In the genomic region with DNA sequence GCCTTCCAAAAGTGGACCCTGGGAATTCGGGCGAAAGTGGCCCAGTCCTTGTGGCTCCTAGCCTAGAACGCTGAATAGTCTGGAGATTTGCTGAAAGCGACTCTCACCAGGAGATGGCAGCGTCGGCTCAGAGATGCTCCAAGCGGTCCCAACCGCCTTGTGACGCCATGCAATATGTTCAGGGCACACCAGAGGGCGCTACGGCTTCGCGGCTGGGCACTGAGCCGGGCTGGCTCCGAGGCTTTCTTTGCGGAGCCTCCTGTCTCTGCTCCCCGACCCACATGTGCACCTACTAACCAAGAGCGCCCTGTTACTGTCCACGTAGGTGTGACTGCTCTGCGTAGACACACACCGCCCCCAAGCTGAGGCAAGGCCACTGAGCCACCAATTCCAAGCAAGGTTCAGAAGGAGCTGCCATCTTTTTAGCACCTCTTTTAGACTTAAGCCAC, we compare ENCODE assay signal across 1 cellular context.
TF ChIP-seq lines count a peak whose summit lies in the region.

No MANE protein-coding gene starts in this region.

TF ChIP-seq in HEK293, 187 proteins besides CTCF, POLR2A, EP300 and RAD21 (continued from another document and continues in another):
- TF ChIP-seq SCRT1 (tag by site-specific recombination; IDR thresholded peaks at IDR 0.05; ENCODE audit: borderline replicate concordance) (no peak), TRIM28 (IDR thresholded peaks at IDR 0.05; ENCODE audit: borderline replicate concordance, low read length) (no peak), ZNF501 (tag by site-specific recombination; IDR thresholded peaks at IDR 0.05) (0 out of 2 replicates have a peak, but pooled peaks have one; percentile 38), ZNF112 (tag by site-specific recombination; IDR thresholded peaks at IDR 0.05) (no peak), ZNF610 (tag by site-specific recombination; IDR thresholded peaks at IDR 0.05; ENCODE audit: borderline replicate concordance) (0 out of 2 replicates have a peak, but pooled peaks have one; percentile 43), ZNF561 (tag by site-specific recombination; IDR thresholded peaks at IDR 0.05; ENCODE audit: borderline replicate concordance) (peak; percentile 41; the same call in 1 of the 2 replicates), OSR2 (tag by site-specific recombination; IDR thresholded peaks at IDR 0.05) (no peak), PRDM1 (tag by site-specific recombination; IDR thresholded peaks at IDR 0.05) (no peak), ZNF23 (tag by site-specific recombination; IDR thresholded peaks at IDR 0.05; ENCODE audit: borderline replicate concordance) (no peak), ZSCAN30 (tag by site-specific recombination; IDR thresholded peaks at IDR 0.05) (peak; percentile 89; the same call in 1 of the 2 replicates), ZNF843 (tag by site-specific recombination; IDR thresholded peaks at IDR 0.05) (0 out of 2 replicates have a peak, but pooled peaks have one; percentile 31), SETDB1 (IDR thresholded peaks at IDR 0.05; ENCODE audit: insufficient read length, low read length) (no peak), ZNF600 (tag by site-specific recombination; IDR thresholded peaks at IDR 0.05) (0 out of 2 replicates have a peak, but pooled peaks have one; percentile 21), ZNF596 (tag by site-specific recombination; IDR thresholded peaks at IDR 0.05) (no peak), SP7 (tag by site-specific recombination; IDR thresholded peaks at IDR 0.05) (peak; percentile 57), ZNF391 (tag by site-specific recombination; IDR thresholded peaks at IDR 0.05; ENCODE audit: borderline replicate concordance, low read depth) (peak; percentile 85), ZFP3 (tag by site-specific recombination; IDR thresholded peaks at IDR 0.05; ENCODE audit: low read depth) (no peak), ZNF660 (tag by site-specific recombination; IDR thresholded peaks at IDR 0.05) (peak; percentile 93), ZBTB17 (tag by site-specific recombination; IDR thresholded peaks at IDR 0.05) (0 out of 2 replicates have a peak, but pooled peaks have one; percentile 42), KLF8 (tag by site-specific recombination; IDR thresholded peaks at IDR 0.05) (peak; percentile 40; the same call in 1 of the 2 replicates), ZBTB8A (tag by site-specific recombination; IDR thresholded peaks at IDR 0.05) (0 out of 2 replicates have a peak, but pooled peaks have one; percentile 18), YY2 (tag by site-specific recombination; IDR thresholded peaks at IDR 0.05) (0 out of 2 replicates have a peak, but pooled peaks have one; percentile 15), ZNF394 (tag by site-specific recombination; IDR thresholded peaks at IDR 0.05; ENCODE audit: borderline replicate concordance) (peak; percentile 37; the same call in 1 of the 2 replicates), MZF1 (tag by site-specific recombination; IDR thresholded peaks at IDR 0.05; ENCODE audit: borderline replicate concordance) (no peak), ZNF549 (tag by site-specific recombination; IDR thresholded peaks at IDR 0.05) (no peak), ZNF473 (tag by site-specific recombination; IDR thresholded peaks at IDR 0.05) (no peak), HOXA7 (CRISPR knock-in tag; IDR thresholded peaks at IDR 0.05; ENCODE audit: borderline replicate concordance) (no peak), ZNF654 (tag by site-specific recombination; IDR thresholded peaks at IDR 0.05; ENCODE audit: low read depth) (peak; percentile 99), ZNF24 (tag by site-specific recombination; IDR thresholded peaks at IDR 0.05) (no peak), ZNF2 (tag by site-specific recombination; IDR thresholded peaks at IDR 0.05) (peak; percentile 94), ZNF114 (tag by site-specific recombination; IDR thresholded peaks at IDR 0.05) (no peak), ZNF10 (tag by site-specific recombination; IDR thresholded peaks at IDR 0.05) (no peak)
- TF ChIP-seq, protein P1, sequence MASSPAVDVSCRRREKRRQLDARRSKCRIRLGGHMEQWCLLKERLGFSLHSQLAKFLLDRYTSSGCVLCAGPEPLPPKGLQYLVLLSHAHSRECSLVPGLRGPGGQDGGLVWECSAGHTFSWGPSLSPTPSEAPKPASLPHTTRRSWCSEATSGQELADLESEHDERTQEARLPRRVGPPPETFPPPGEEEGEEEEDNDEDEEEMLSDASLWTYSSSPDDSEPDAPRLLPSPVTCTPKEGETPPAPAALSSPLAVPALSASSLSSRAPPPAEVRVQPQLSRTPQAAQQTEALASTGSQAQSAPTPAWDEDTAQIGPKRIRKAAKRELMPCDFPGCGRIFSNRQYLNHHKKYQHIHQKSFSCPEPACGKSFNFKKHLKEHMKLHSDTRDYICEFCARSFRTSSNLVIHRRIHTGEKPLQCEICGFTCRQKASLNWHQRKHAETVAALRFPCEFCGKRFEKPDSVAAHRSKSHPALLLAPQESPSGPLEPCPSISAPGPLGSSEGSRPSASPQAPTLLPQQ (tag by site-specific recombination; IDR thresholded peaks at IDR 0.05) = peak; percentile 77
- TF ChIP-seq, protein P2, sequence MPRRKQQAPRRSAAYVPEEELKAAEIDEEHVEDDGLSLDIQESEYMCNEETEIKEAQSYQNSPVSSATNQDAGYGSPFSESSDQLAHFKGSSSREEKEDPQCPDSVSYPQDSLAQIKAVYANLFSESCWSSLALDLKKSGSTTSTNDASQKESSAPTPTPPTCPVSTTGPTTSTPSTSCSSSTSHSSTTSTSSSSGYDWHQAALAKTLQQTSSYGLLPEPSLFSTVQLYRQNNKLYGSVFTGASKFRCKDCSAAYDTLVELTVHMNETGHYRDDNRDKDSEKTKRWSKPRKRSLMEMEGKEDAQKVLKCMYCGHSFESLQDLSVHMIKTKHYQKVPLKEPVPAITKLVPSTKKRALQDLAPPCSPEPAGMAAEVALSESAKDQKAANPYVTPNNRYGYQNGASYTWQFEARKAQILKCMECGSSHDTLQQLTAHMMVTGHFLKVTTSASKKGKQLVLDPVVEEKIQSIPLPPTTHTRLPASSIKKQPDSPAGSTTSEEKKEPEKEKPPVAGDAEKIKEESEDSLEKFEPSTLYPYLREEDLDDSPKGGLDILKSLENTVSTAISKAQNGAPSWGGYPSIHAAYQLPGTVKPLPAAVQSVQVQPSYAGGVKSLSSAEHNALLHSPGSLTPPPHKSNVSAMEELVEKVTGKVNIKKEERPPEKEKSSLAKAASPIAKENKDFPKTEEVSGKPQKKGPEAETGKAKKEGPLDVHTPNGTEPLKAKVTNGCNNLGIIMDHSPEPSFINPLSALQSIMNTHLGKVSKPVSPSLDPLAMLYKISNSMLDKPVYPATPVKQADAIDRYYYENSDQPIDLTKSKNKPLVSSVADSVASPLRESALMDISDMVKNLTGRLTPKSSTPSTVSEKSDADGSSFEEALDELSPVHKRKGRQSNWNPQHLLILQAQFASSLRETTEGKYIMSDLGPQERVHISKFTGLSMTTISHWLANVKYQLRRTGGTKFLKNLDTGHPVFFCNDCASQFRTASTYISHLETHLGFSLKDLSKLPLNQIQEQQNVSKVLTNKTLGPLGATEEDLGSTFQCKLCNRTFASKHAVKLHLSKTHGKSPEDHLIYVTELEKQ (tag by site-specific recombination; IDR thresholded peaks at IDR 0.05; ENCODE audit: borderline replicate concordance) = no peak
- TF ChIP-seq, protein P3, sequence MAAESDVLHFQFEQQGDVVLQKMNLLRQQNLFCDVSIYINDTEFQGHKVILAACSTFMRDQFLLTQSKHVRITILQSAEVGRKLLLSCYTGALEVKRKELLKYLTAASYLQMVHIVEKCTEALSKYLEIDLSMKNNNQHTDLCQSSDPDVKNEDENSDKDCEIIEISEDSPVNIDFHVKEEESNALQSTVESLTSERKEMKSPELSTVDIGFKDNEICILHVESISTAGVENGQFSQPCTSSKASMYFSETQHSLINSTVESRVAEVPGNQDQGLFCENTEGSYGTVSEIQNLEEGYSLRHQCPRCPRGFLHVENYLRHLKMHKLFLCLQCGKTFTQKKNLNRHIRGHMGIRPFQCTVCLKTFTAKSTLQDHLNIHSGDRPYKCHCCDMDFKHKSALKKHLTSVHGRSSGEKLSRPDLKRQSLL (tag by site-specific recombination; IDR thresholded peaks at IDR 0.05) = 0 out of 2 replicates have a peak, but pooled peaks have one; percentile 16
- TF ChIP-seq, protein P4, sequence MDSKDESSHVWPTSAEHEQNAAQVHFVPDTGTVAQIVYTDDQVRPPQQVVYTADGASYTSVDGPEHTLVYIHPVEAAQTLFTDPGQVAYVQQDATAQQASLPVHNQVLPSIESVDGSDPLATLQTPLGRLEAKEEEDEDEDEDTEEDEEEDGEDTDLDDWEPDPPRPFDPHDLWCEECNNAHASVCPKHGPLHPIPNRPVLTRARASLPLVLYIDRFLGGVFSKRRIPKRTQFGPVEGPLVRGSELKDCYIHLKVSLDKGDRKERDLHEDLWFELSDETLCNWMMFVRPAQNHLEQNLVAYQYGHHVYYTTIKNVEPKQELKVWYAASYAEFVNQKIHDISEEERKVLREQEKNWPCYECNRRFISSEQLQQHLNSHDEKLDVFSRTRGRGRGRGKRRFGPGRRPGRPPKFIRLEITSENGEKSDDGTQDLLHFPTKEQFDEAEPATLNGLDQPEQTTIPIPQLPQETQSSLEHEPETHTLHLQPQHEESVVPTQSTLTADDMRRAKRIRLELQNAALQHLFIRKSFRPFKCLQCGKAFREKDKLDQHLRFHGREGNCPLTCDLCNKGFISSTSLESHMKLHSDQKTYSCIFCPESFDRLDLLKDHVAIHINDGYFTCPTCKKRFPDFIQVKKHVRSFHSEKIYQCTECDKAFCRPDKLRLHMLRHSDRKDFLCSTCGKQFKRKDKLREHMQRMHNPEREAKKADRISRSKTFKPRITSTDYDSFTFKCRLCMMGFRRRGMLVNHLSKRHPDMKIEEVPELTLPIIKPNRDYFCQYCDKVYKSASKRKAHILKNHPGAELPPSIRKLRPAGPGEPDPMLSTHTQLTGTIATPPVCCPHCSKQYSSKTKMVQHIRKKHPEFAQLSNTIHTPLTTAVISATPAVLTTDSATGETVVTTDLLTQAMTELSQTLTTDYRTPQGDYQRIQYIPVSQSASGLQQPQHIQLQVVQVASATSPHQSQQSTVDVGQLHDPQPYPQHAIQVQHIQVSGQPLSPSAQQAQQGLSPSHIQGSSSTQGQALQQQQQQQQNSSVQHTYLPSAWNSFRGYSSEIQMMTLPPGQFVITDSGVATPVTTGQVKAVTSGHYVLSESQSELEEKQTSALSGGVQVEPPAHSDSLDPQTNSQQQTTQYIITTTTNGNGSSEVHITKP (tag by site-specific recombination; IDR thresholded peaks at IDR 0.05) = peak; percentile 66
- TF ChIP-seq, protein P5, sequence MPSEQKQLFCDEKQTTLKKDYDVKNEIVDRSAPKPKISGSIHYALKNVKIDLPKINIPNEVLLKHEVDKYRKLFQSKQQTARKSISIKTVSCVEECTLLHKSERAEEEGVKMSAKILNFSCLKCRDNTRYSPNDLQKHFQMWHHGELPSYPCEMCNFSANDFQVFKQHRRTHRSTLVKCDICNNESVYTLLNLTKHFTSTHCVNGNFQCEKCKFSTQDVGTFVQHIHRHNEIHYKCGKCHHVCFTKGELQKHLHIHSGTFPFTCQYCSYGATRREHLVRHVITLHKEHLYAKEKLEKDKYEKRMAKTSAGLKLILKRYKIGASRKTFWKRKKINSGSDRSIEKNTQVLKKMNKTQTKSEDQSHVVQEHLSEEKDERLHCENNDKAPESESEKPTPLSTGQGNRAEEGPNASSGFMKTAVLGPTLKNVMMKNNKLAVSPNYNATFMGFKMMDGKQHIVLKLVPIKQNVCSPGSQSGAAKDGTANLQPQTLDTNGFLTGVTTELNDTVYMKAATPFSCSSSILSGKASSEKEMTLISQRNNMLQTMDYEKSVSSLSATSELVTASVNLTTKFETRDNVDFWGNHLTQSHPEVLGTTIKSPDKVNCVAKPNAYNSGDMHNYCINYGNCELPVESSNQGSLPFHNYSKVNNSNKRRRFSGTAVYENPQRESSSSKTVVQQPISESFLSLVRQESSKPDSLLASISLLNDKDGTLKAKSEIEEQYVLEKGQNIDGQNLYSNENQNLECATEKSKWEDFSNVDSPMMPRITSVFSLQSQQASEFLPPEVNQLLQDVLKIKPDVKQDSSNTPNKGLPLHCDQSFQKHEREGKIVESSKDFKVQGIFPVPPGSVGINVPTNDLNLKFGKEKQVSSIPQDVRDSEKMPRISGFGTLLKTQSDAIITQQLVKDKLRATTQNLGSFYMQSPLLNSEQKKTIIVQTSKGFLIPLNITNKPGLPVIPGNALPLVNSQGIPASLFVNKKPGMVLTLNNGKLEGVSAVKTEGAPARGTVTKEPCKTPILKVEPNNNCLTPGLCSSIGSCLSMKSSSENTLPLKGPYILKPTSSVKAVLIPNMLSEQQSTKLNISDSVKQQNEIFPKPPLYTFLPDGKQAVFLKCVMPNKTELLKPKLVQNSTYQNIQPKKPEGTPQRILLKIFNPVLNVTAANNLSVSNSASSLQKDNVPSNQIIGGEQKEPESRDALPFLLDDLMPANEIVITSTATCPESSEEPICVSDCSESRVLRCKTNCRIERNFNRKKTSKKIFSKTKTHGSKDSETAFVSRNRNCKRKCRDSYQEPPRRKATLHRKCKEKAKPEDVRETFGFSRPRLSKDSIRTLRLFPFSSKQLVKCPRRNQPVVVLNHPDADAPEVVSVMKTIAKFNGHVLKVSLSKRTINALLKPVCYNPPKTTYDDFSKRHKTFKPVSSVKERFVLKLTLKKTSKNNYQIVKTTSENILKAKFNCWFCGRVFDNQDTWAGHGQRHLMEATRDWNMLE (tag by site-specific recombination; conservative IDR thresholded peaks at IDR 0.05; ENCODE audit: low read depth) = peak; percentile 22; the same call in 1 of the 2 replicates
- TF ChIP-seq, protein P6, sequence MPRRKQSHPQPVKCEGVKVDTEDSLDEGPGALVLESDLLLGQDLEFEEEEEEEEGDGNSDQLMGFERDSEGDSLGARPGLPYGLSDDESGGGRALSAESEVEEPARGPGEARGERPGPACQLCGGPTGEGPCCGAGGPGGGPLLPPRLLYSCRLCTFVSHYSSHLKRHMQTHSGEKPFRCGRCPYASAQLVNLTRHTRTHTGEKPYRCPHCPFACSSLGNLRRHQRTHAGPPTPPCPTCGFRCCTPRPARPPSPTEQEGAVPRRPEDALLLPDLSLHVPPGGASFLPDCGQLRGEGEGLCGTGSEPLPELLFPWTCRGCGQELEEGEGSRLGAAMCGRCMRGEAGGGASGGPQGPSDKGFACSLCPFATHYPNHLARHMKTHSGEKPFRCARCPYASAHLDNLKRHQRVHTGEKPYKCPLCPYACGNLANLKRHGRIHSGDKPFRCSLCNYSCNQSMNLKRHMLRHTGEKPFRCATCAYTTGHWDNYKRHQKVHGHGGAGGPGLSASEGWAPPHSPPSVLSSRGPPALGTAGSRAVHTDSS (tag by site-specific recombination; IDR thresholded peaks at IDR 0.05) = no peak
- TF ChIP-seq, protein P7, sequence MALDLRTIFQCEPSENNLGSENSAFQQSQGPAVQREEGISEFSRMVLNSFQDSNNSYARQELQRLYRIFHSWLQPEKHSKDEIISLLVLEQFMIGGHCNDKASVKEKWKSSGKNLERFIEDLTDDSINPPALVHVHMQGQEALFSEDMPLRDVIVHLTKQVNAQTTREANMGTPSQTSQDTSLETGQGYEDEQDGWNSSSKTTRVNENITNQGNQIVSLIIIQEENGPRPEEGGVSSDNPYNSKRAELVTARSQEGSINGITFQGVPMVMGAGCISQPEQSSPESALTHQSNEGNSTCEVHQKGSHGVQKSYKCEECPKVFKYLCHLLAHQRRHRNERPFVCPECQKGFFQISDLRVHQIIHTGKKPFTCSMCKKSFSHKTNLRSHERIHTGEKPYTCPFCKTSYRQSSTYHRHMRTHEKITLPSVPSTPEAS (tag by site-specific recombination; IDR thresholded peaks at IDR 0.05) = 0 out of 2 replicates have a peak, but pooled peaks have one; percentile 31
